16 cellular contexts compared by ENCODE assay signal in genomic region chr5:146906803-146907202, GRCh38. TPM values are rescaled to one million over a fixed set of nuclear protein-coding genes. Genes with fewer than 3 reads are reported as not detected.
DNase-seq lines count a peak whose midpoint lies in the region; ATAC-seq and TF ChIP-seq lines count a peak whose summit lies in the region.
"Had no signal": no experiment of that assay in that cellular context is flagged by ENCODE, and none has a peak within 500 bp of the region (broad histone marks: within the 10 kb centered on the region; RNA-seq: fewer than 3 reads in every experiment).

No MANE protein-coding gene starts in this region.

- peaks cover 12% of the 10 kb centered on the region for H3K4me1 ChIP-seq in neural progenitor cell
- H3K4me1 ChIP-seq: left ventricle myocardium inferior had no signal

- no peaks in the 10 kb centered on the region for H3K27me3 ChIP-seq in neural progenitor cell

- no peak overlapping the region for H3K4me3 Mint-ChIP-seq in chondrocyte (ENCODE audit: unreplicated experiment)
- no peak overlapping the region for H3K4me3 Mint-ChIP-seq in neural progenitor cell
- H3K4me3 Mint-ChIP-seq in stimulated activated memory B cell treated with anti-CD40 and anti-IgM and Interleukin-4, amounts not matched to agents 10 μg/mL and 1 μg/mL and 100 μg/mL, for 72 hours = no peak overlapping the region
- H3K4me3 Mint-ChIP-seq: activated CD4-positive, alpha-beta memory T cell treated with anti-CD3 and anti-CD28 coated beads, Interleukin-2, amount 10 ng/mL, durations not matched to agents 7 days and 5 days; brain; effector memory CD8-positive, alpha-beta T cell; nephron had no signal

- no peak overlapping the region for H3K27ac Mint-ChIP-seq in chondrocyte (ENCODE audit: unreplicated experiment)
- H3K27ac Mint-ChIP-seq in neural progenitor cell = no peak overlapping the region
- no peak overlapping the region for H3K27ac Mint-ChIP-seq in stimulated activated memory B cell treated with anti-CD40 and anti-IgM and Interleukin-4, amounts not matched to agents 10 μg/mL and 1 μg/mL and 100 μg/mL, for 72 hours
- H3K27ac Mint-ChIP-seq: activated CD4-positive, alpha-beta memory T cell treated with anti-CD3 and anti-CD28 coated beads, Interleukin-2, amount 10 ng/mL, durations not matched to agents 7 days and 5 days; brain; effector memory CD8-positive, alpha-beta T cell; nephron had no signal

- no peaks in the 10 kb centered on the region for H3K27me3 Mint-ChIP-seq in chondrocyte (ENCODE audit: low read depth)
- H3K27me3 Mint-ChIP-seq in neural progenitor cell (ENCODE audit: insufficient read depth, low read depth) = peaks cover 4% of the 10 kb centered on the region
- no peaks in the 10 kb centered on the region for H3K27me3 Mint-ChIP-seq in stimulated activated memory B cell treated with anti-CD40 and anti-IgM and Interleukin-4, amounts not matched to agents 10 μg/mL and 1 μg/mL and 100 μg/mL, for 72 hours
- H3K27me3 Mint-ChIP-seq: activated CD4-positive, alpha-beta memory T cell treated with anti-CD3 and anti-CD28 coated beads, Interleukin-2, amount 10 ng/mL, durations not matched to agents 7 days and 5 days; brain had no signal

- no peak overlapping the region for H3K27ac ChIP-seq in neural progenitor cell
- H3K27ac ChIP-seq: left ventricle myocardium inferior had no signal

- H3K4me3 ChIP-seq in neural progenitor cell = no peak overlapping the region
- H3K4me3 ChIP-seq: left ventricle myocardium inferior had no signal

- H2AFZ ChIP-seq in neural progenitor cell (replicated peaks) = no peak overlapping the region

- H3K36me3 ChIP-seq in neural progenitor cell = no peaks in the 10 kb centered on the region
- H3K36me3 ChIP-seq: left ventricle myocardium inferior had no signal

- H3K9ac ChIP-seq in neural progenitor cell = no peak overlapping the region

- no peaks in the 10 kb centered on the region for H3F3A ChIP-seq in neural progenitor cell (ENCODE audit: low read depth)

- TF ChIP-seq CTCF in chondrocyte (IDR thresholded peaks at IDR 0.05) (peak; percentile 29), neural progenitor cell (IDR thresholded peaks at IDR 0.05) (peak; percentile 59)

- no peak overlapping the region for H3K4me2 ChIP-seq in neural progenitor cell

- H3K36me3 Mint-ChIP-seq in chondrocyte (ENCODE audit: low read depth) (no peaks in the 10 kb centered on the region), neural progenitor cell (no peaks in the 10 kb centered on the region)
- no peaks in the 10 kb centered on the region for H3K36me3 Mint-ChIP-seq in stimulated activated memory B cell treated with anti-CD40 and anti-IgM and Interleukin-4, amounts not matched to agents 10 μg/mL and 1 μg/mL and 100 μg/mL, for 72 hours
- H3K36me3 Mint-ChIP-seq: brain had no signal

- no peak for ATAC-seq in stimulated activated memory B cell treated with anti-CD40 and anti-IgM and Interleukin-4, amounts not matched to agents 10 μg/mL and 1 μg/mL and 100 μg/mL, for 72 hours
- ATAC-seq: effector memory CD8-positive, alpha-beta T cell had no signal

- no peaks in the 10 kb centered on the region for H3K9me3 ChIP-seq in neural progenitor cell (ENCODE audit: low read depth)
- H3K9me3 ChIP-seq: left ventricle myocardium inferior had no signal

- H3K9me3 Mint-ChIP-seq in chondrocyte (ENCODE audit: low read depth) = no peaks in the 10 kb centered on the region
- no peaks in the 10 kb centered on the region for H3K9me3 Mint-ChIP-seq in neural progenitor cell
- H3K9me3 Mint-ChIP-seq in stimulated activated memory B cell treated with anti-CD40 and anti-IgM and Interleukin-4, amounts not matched to agents 10 μg/mL and 1 μg/mL and 100 μg/mL, for 72 hours = no peaks in the 10 kb centered on the region
- H3K9me3 Mint-ChIP-seq: activated CD4-positive, alpha-beta memory T cell treated with anti-CD3 and anti-CD28 coated beads, Interleukin-2, amount 10 ng/mL, durations not matched to agents 7 days and 5 days had no signal

- H4K20me1 ChIP-seq in neural progenitor cell (ENCODE audit: low read depth) = no peaks in the 10 kb centered on the region

- DNase-seq in ELR (ENCODE audit: low read depth) (peak; percentile 8), LHCN-M2 (ENCODE audit: low read depth) (peak; percentile 6), chondrocyte (ENCODE audit: low spot score) (no peak), neural progenitor cell (ENCODE audit: low spot score) (peak; percentile 58), HK-2 (ENCODE audit: unreplicated experiment) (no peak), 8988T (no peak)
- DNase-seq: activated CD4-positive, alpha-beta memory T cell treated with anti-CD3 and anti-CD28 coated beads, Interleukin-2, amount 10 ng/mL, durations not matched to agents 7 days and 5 days; activated gamma-delta T cell treated with Interleukin-2 at 50 U/mL for 16 hours; effector memory CD8-positive, alpha-beta T cell; left ventricle myocardium inferior; NCI-H2227 treated with DMSO at 0.1 percent for 48 hours; T-helper 9 cell had no signal

- no peaks in the 10 kb centered on the region for H3K79me2 ChIP-seq in neural progenitor cell (ENCODE audit: low read depth)

- H3K4me1 Mint-ChIP-seq in chondrocyte (ENCODE audit: low read depth) (no peaks in the 10 kb centered on the region), neural progenitor cell (peaks cover 9% of the 10 kb centered on the region)
- H3K4me1 Mint-ChIP-seq in stimulated activated memory B cell treated with anti-CD40 and anti-IgM and Interleukin-4, amounts not matched to agents 10 μg/mL and 1 μg/mL and 100 μg/mL, for 72 hours = no peaks in the 10 kb centered on the region
- H3K4me1 Mint-ChIP-seq: nephron had no signal

RNA-seq across cellular contexts. Expression of gene PPP2R2B, which starts 28.2 kb away (rescaled TPM):
- total RNA-seq in LHCN-M2 (2014; rRNA removed) = 0.75 and 1.0 TPM in 2 replicates
- 1.7 TPM for polyA plus RNA-seq in LHCN-M2 (2012)
- 0.35 to 0.74 TPM in 2 of 3 replicates, not detected in the other for total RNA-seq in chondrocyte
- total RNA-seq in neural progenitor cell (ENCODE audit: low replicate concordance) = 22.5 and 26.6 TPM in 2 replicates
- total RNA-seq: RPMI7951 had no signal

Comparison
In these comparisons a context has a peak if more than half of its experiments do, and no peak if none do; other contexts are left out.
1. DNase-seq: peak in ELR (single experiment), LHCN-M2 (single experiment) and neural progenitor cell (single experiment); none in chondrocyte (single experiment), HK-2 (single experiment) and 8988T (single experiment).
2. RNA of gene PPP2R2B, which starts 28.2 kb away (total RNA-seq): 22.5 to 26.6 TPM in neural progenitor cell; 0.75 to 1.0 TPM in LHCN-M2 and 0.35 to 0.74 TPM in chondrocyte; every median in the first group is over 10 times any median in the second.